In the genomic region with DNA sequence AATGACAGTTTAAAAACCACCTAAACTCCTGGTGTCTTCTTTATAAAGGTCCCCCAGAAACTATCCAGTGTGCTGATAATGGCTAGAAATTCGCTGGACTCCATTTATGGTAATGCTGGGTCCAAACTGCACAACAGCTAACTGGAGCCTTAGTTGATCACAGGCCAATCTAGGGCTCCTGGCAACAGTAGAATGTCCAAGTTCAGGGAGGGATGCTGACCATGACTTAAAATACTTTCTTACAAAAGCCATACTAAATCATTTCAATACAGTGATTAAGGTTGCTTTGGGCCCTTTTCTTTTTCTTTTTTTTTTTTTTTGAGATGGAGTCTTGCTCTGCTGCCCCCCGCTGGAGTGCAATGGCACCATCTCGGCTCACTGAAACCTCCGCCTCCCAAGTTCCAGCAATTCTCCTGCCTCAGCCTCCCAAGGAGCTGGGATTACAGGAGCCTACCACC, we compare ENCODE assay signal across 9 cellular contexts. TPM values are rescaled to one million over a fixed set of nuclear protein-coding genes. Genes with fewer than 3 reads are reported as not detected.
DNase-seq lines count a peak whose midpoint lies in the region; ATAC-seq and TF ChIP-seq lines count a peak whose summit lies in the region.
"Had no signal": no experiment of that assay in that cellular context is flagged by ENCODE, and none has a peak within 500 bp of the region (broad histone marks: within the 10 kb centered on the region; RNA-seq: fewer than 3 reads in every experiment).

No MANE protein-coding gene starts in this region.

- H3K4me1 Mint-ChIP-seq in Calu3 (ENCODE audit: low read depth, unreplicated experiment) (no peaks in the 10 kb centered on the region), HFFc6 (ENCODE audit: low read depth) (peaks cover 22% of the 10 kb centered on the region)

- no peaks in the 10 kb centered on the region for H3F3A ChIP-seq in neural cell (ENCODE audit: insufficient read depth, low read length, poor library complexity, severe bottlenecking)

- intact Hi-C loops in Calu3 (cut with micrococcal nuclease; ENCODE audit: unreplicated experiment), result no loop called here
- intact Hi-C loops in posterior vena cava (cut with DNase I), result no loop called here

- DNase-seq in Calu3 (peak; percentile 36), HFFc6 (no peak), brain microvascular endothelial cell (no peak), GF-D8 (lab: John Stamatoyannopoulos, UW) (no peak), posterior vena cava (ENCODE audit: low spot score) (no peak)
- DNase-seq in activated CD8-positive, alpha-beta memory T cell treated with anti-CD3 and anti-CD28 coated beads, Interleukin-2, amount 50 U/mL, for 48 hours, result no peak

- H3K36me3 ChIP-seq in brain microvascular endothelial cell (replicated peaks) (no peaks in the 10 kb centered on the region), neural cell (ENCODE audit: insufficient read depth, low read length) (no peaks in the 10 kb centered on the region)

- H3K36me3 Mint-ChIP-seq in Calu3 (ENCODE audit: insufficient read depth, unreplicated experiment), result peaks cover under 1% of the 10 kb centered on the region
- H3K36me3 Mint-ChIP-seq in HFFc6 (ENCODE audit: low read depth), result no peaks in the 10 kb centered on the region

- H3K4me3 Mint-ChIP-seq in Calu3 (ENCODE audit: low read depth, unreplicated experiment) (no peak overlapping the region), HFFc6 (no peak overlapping the region)

- H3K9me3 Mint-ChIP-seq in Calu3 (ENCODE audit: low read depth, unreplicated experiment), result no peaks in the 10 kb centered on the region
- no peaks in the 10 kb centered on the region for H3K9me3 Mint-ChIP-seq in HFFc6

- CTCF ChIA-PET in Calu3 (lab: Charles Lee), result interaction anchor here (1.2 kb wide), 1 partner anchor 204 kb away, joined by 10 read pairs; no protein-coding TSS in a partner anchor

- in situ Hi-C loops in brain microvascular endothelial cell (cut with HindIII; ENCODE audit: low pct_ligation_motif_present, low sequenced_read_pairs), result no loop called here

- no peaks in the 10 kb centered on the region for H3K9me3 ChIP-seq in neural cell (ENCODE audit: low read length)

- no peaks in the 10 kb centered on the region for H3K27me3 ChIP-seq in brain microvascular endothelial cell (replicated peaks)
- no peaks in the 10 kb centered on the region for H3K27me3 ChIP-seq in neural cell (ENCODE audit: insufficient read depth, low read depth, low read length)

- peak; percentile 19 for TF ChIP-seq RAD21 in neural cell (conservative IDR thresholded peaks at IDR 0.05)

- no peak for TF ChIP-seq EP300 in neural cell (conservative IDR thresholded peaks at IDR 0.05; ENCODE audit: poor library complexity, severe bottlenecking)

- no peaks in the 10 kb centered on the region for H3K79me2 ChIP-seq in neural cell (replicated peaks; ENCODE audit: insufficient read depth, low read length)

- H3K9ac ChIP-seq in neural cell (ENCODE audit: low read length), result no peak overlapping the region

- no peak overlapping the region for H3K27ac ChIP-seq in brain microvascular endothelial cell
- H3K27ac ChIP-seq in neural cell (ENCODE audit: low read length), result no peak overlapping the region
- H3K27ac ChIP-seq: epithelial cell of prostate had no signal

- BruUV-seq in Calu3 (replicated peaks; lab: Mats Ljungman, UMichigan), result no TSS peak

- H3K4me3 ChIP-seq in brain microvascular endothelial cell (ENCODE audit: low read depth, low read length), result no peak overlapping the region
- no peak overlapping the region for H3K4me3 ChIP-seq in neural cell (ENCODE audit: low read length)

- H3K27ac Mint-ChIP-seq in Calu3 (ENCODE audit: unreplicated experiment) (no peak overlapping the region), HFFc6 (no peak overlapping the region)

- H3K27me3 Mint-ChIP-seq in Calu3 (ENCODE audit: unreplicated experiment) (no peaks in the 10 kb centered on the region), HFFc6 (ENCODE audit: insufficient read depth) (no peaks in the 10 kb centered on the region)

- TF ChIP-seq CTCF in Calu3 (IDR thresholded peaks at IDR 0.05; ENCODE audit: unreplicated experiment) (peak; percentile 50), HFFc6 (IDR thresholded peaks at IDR 0.05) (peak; percentile 78), brain microvascular endothelial cell (IDR thresholded peaks at IDR 0.05; ENCODE audit: low read depth, low read length, missing control alignments) (peak; percentile 70), neural cell (IDR thresholded peaks at IDR 0.05; ENCODE audit: poor library complexity, severe bottlenecking) (peak; percentile 36)

- no peaks in the 10 kb centered on the region for H3K9me2 ChIP-seq in neural cell (ENCODE audit: insufficient read depth, low read length)

- no peak for ATAC-seq in GM18502 (IDR thresholded peaks at IDR 0.05; ENCODE audit: poor library complexity, unreplicated experiment)

- H3K4me2 ChIP-seq in neural cell (ENCODE audit: low read length), result no peak overlapping the region

- no peak overlapping the region for H2AFZ ChIP-seq in neural cell (ENCODE audit: low read depth, low read length)

- H4K20me1 ChIP-seq in neural cell (ENCODE audit: insufficient read depth), result no peaks in the 10 kb centered on the region

TF ChIP-seq in neural cell, 6 proteins besides CTCF, POLR2A, EP300 and RAD21:
- TF ChIP-seq TAF1 (IDR thresholded peaks at IDR 0.05; ENCODE audit: low read depth), result no peak
- TF ChIP-seq POLR2AphosphoS5 (IDR thresholded peaks at IDR 0.05), result no peak
- no peak for TF ChIP-seq SMC3 (conservative IDR thresholded peaks at IDR 0.05; ENCODE audit: poor library complexity)
- no peak for TF ChIP-seq MXI1 (conservative IDR thresholded peaks at IDR 0.05; ENCODE audit: poor library complexity, severe bottlenecking)
- no peak for TF ChIP-seq EZH2 (IDR thresholded peaks at IDR 0.05; ENCODE audit: borderline replicate concordance, insufficient read depth, low read length, poor library complexity, severe bottlenecking)
- TF ChIP-seq, protein P1, sequence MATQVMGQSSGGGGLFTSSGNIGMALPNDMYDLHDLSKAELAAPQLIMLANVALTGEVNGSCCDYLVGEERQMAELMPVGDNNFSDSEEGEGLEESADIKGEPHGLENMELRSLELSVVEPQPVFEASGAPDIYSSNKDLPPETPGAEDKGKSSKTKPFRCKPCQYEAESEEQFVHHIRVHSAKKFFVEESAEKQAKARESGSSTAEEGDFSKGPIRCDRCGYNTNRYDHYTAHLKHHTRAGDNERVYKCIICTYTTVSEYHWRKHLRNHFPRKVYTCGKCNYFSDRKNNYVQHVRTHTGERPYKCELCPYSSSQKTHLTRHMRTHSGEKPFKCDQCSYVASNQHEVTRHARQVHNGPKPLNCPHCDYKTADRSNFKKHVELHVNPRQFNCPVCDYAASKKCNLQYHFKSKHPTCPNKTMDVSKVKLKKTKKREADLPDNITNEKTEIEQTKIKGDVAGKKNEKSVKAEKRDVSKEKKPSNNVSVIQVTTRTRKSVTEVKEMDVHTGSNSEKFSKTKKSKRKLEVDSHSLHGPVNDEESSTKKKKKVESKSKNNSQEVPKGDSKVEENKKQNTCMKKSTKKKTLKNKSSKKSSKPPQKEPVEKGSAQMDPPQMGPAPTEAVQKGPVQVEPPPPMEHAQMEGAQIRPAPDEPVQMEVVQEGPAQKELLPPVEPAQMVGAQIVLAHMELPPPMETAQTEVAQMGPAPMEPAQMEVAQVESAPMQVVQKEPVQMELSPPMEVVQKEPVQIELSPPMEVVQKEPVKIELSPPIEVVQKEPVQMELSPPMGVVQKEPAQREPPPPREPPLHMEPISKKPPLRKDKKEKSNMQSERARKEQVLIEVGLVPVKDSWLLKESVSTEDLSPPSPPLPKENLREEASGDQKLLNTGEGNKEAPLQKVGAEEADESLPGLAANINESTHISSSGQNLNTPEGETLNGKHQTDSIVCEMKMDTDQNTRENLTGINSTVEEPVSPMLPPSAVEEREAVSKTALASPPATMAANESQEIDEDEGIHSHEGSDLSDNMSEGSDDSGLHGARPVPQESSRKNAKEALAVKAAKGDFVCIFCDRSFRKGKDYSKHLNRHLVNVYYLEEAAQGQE (IDR thresholded peaks at IDR 0.05; ENCODE audit: borderline replicate concordance), result no peak

RNA-seq across cellular contexts. Expression of a gene that starts 14.5 kb away (rescaled TPM):
- total RNA-seq in Calu3 (2022) (10.6 and 12.7 TPM in 2 replicates), posterior vena cava (10 to 100 TPM; 45.1 to 89.7 TPM)
- total RNA-seq in HFFc6 (2021; fragmentation: NEBNext Ultra II Directional; extraction: Animal tissue kit (Norgen Biotek cat#: 25700)), result 10 to 100 TPM in 3 of 6 experiments, 1 to 10 TPM in 3; 8.4 to 12.1 (median 9.9) TPM
- 21.9 and 28.6 TPM in 2 replicates for polyA plus RNA-seq in neural cell
- polyA minus RNA-seq in neural cell, result 58.2 and 60.9 TPM in 2 replicates
